In genomic region chr2:238479847-238480246, GRCh38 we compare ENCODE assay signal across 26 cellular contexts.
"Had no signal": no experiment of that assay in that cellular context is flagged by ENCODE, and none has a peak within 500 bp of the region (broad histone marks: within the 10 kb centered on the region; RNA-seq: fewer than 3 reads in every experiment).

No MANE protein-coding gene starts in this region.

- H3K9ac ChIP-seq: neural progenitor cell had no signal

- ATAC-seq: natural killer cell; right lobe of liver; stimulated activated naive B cell treated with anti-CD40 and anti-IgM and Interleukin-4, amounts not matched to agents 10 μg/mL and 1 μg/mL and 100 μg/mL, for 72 hours; stimulated activated naive CD8-positive, alpha-beta T cell treated with anti-CD3 and anti-CD28 coated beads, Interleukin-15, Interleukin-2, amounts not matched to agents 100 U/mL and 50 U/mL, for 24 hours had no signal

- H3K4me1 ChIP-seq: left ventricle myocardium inferior, neural progenitor cell, right atrium auricular region, right lobe of liver, stomach, testis, thyroid gland, transverse colon, upper lobe of left lung, vagina had no signal

- H3K27ac ChIP-seq: left ventricle myocardium inferior, neural progenitor cell, neutrophil, right atrium auricular region, right lobe of liver, stomach, testis, thyroid gland, transverse colon, upper lobe of left lung, vagina had no signal

- H3K9me3 ChIP-seq: right lobe of liver, testis, thyroid gland had no signal

- H3K4me3 ChIP-seq: left ventricle myocardium inferior, lung, neural progenitor cell, right atrium auricular region, right lobe of liver, stomach, testis, thyroid gland, transverse colon, upper lobe of left lung, vagina had no signal

- H3K36me3 ChIP-seq: left ventricle myocardium inferior, neutrophil, right atrium auricular region, right lobe of liver, stomach, thyroid gland, transverse colon, upper lobe of left lung, vagina had no signal

- FAIRE-seq: islet of Langerhans had no signal

- DNase-seq: hypothalamus; immature natural killer cell; left ventricle myocardium inferior; mesendoderm; naive B cell; natural killer cell; nephron progenitor cell; occipital lobe; right lobe of liver; stimulated activated CD4-positive, alpha-beta T cell treated with anti-CD3 and anti-CD28 coated beads, Interleukin-12 subunit alpha, Interleukin-12 subunit beta, amount 100 ng/mL, for 4 hours; stimulated activated CD4-positive, alpha-beta T cell treated with anti-CD3 and anti-CD28 coated beads, Interleukin-15, amount 100 ng/mL, for 24 hours; stimulated activated CD4-positive, alpha-beta T cell treated with anti-CD3 and anti-CD28 coated beads, Interleukin-2, amount 100 ng/mL, for 24 hours; stimulated activated CD4-positive, alpha-beta T cell treated with anti-CD3 and anti-CD28 coated beads, Interleukin-4, amount 100 ng/mL, for 1 hour; stimulated activated naive B cell treated with anti-CD40 and anti-IgM and Interleukin-4, amounts not matched to agents 10 μg/mL and 1 μg/mL and 100 μg/mL, for 72 hours; stimulated activated naive CD8-positive, alpha-beta T cell treated with anti-CD3 and anti-CD28 coated beads, Interleukin-15, Interleukin-2, amounts not matched to agents 100 U/mL and 50 U/mL, for 24 hours; stomach; thyroid gland; transverse colon; upper lobe of left lung had no signal
